Comparison of ENCODE assay signal across 1 cellular context in the genomic region with DNA sequence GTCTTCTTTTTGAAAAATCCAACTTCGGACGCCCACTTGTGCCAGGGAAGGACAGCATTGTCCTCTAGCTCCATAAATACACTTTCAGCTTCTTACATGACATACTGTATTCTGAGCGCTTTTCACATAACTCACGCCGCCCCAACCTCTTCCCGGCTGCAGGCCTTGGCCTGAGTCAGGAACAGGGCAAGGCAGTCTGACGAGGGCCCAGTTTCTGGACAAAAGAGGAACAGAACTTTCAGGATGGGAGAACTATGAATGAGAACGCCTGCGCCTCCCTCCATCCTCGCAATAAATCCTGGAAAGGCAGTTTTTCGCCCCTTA.
TF ChIP-seq lines count a peak whose summit lies in the region.

No MANE protein-coding gene starts in this region.

TF ChIP-seq in GM23338, 12 proteins besides CTCF, POLR2A, EP300 and RAD21 (continued from another document):
- TF ChIP-seq, protein P1, sequence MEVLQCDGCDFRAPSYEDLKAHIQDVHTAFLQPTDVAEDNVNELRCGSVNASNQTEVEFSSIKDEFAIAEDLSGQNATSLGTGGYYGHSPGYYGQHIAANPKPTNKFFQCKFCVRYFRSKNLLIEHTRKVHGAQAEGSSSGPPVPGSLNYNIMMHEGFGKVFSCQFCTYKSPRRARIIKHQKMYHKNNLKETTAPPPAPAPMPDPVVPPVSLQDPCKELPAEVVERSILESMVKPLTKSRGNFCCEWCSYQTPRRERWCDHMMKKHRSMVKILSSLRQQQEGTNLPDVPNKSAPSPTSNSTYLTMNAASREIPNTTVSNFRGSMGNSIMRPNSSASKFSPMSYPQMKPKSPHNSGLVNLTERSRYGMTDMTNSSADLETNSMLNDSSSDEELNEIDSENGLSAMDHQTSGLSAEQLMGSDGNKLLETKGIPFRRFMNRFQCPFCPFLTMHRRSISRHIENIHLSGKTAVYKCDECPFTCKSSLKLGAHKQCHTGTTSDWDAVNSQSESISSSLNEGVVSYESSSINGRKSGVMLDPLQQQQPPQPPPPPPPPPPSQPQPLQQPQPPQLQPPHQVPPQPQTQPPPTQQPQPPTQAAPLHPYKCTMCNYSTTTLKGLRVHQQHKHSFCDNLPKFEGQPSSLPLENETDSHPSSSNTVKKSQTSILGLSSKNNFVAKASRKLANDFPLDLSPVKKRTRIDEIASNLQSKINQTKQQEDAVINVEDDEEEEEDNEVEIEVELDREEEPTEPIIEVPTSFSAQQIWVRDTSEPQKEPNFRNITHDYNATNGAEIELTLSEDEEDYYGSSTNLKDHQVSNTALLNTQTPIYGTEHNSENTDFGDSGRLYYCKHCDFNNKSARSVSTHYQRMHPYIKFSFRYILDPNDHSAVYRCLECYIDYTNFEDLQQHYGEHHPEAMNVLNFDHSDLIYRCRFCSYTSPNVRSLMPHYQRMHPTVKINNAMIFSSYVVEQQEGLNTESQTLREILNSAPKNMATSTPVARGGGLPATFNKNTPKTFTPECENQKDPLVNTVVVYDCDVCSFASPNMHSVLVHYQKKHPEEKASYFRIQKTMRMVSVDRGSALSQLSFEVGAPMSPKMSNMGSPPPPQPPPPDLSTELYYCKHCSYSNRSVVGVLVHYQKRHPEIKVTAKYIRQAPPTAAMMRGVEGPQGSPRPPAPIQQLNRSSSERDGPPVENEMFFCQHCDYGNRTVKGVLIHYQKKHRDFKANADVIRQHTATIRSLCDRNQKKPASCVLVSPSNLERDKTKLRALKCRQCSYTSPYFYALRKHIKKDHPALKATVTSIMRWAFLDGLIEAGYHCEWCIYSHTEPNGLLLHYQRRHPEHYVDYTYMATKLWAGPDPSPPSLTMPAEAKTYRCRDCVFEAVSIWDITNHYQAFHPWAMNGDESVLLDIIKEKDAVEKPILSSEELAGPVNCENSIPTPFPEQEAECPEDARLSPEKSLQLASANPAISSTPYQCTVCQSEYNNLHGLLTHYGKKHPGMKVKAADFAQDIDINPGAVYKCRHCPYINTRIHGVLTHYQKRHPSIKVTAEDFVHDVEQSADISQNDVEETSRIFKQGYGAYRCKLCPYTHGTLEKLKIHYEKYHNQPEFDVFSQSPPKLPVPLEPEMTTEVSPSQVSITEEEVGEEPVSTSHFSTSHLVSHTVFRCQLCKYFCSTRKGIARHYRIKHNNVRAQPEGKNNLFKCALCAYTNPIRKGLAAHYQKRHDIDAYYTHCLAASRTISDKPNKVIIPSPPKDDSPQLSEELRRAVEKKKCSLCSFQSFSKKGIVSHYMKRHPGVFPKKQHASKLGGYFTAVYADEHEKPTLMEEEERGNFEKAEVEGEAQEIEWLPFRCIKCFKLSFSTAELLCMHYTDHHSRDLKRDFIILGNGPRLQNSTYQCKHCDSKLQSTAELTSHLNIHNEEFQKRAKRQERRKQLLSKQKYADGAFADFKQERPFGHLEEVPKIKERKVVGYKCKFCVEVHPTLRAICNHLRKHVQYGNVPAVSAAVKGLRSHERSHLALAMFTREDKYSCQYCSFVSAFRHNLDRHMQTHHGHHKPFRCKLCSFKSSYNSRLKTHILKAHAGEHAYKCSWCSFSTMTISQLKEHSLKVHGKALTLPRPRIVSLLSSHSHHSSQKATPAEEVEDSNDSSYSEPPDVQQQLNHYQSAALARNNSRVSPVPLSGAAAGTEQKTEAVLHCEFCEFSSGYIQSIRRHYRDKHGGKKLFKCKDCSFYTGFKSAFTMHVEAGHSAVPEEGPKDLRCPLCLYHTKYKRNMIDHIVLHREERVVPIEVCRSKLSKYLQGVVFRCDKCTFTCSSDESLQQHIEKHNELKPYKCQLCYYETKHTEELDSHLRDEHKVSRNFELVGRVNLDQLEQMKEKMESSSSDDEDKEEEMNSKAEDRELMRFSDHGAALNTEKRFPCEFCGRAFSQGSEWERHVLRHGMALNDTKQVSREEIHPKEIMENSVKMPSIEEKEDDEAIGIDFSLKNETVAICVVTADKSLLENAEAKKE (CRISPR knock-in tag; IDR thresholded peaks at IDR 0.05), result no peak
- no peak for TF ChIP-seq ZNF331 (CRISPR knock-in tag; IDR thresholded peaks at IDR 0.05; ENCODE audit: low read depth)
- TF ChIP-seq ZNF114 (CRISPR knock-in tag; IDR thresholded peaks at IDR 0.05), result no peak
TF ChIP-seq in GM23338: peak in this region for 0.
